Comparison of ENCODE assay signal across 5 cellular contexts in genomic region chr17:60211282-60211681, GRCh38.
DNase-seq lines count a peak whose midpoint lies in the region; ATAC-seq and TF ChIP-seq lines count a peak whose summit lies in the region.
"Not testable (repeated sequence)": the region's sequence is repeated elsewhere in the genome, so short reads cannot be mapped to it uniquely, and the experiment has no call there.

No MANE protein-coding gene starts in this region.

- TF ChIP-seq CTCF in AG10803 (conservative IDR thresholded peaks at IDR 0.05; ENCODE audit: low read length); HFFc6 (IDR thresholded peaks at IDR 0.05); mesothelial cell of epicardium (IDR thresholded peaks at IDR 0.05; ENCODE audit: unreplicated experiment): not testable (repeated sequence)

- H3K9me3 ChIP-seq in GM23248 (ENCODE audit: low read depth) = not testable (repeated sequence)

- H3K4me3 Mint-ChIP-seq in HFFc6, mesothelial cell of epicardium: not testable (repeated sequence)

- not testable (repeated sequence) for H3K27ac ChIP-seq in GM23248

- H3K4me1 ChIP-seq in GM23248 (ENCODE audit: insufficient read depth) = peaks cover 18% of the 10 kb centered on the region

- H3K4me3 ChIP-seq in AG10803 (ENCODE audit: low read length); GM23248: not testable (repeated sequence)

- H3F3A ChIP-seq in GM23248 (ENCODE audit: insufficient read depth) = peaks cover 16% of the 10 kb centered on the region; the same call in 1 of the 2 replicates

- H3K9me2 ChIP-seq in GM23248 (ENCODE audit: insufficient read depth) = not testable (repeated sequence)

- H3K27me3 Mint-ChIP-seq in HFFc6 (ENCODE audit: insufficient read depth); mesothelial cell of epicardium (ENCODE audit: low read depth): not testable (repeated sequence)

- H4K20me1 ChIP-seq in GM23248 (ENCODE audit: insufficient read depth) = not testable (repeated sequence)

- ATAC-seq in SK-N-SH treated with all-trans-retinoic acid at 6 μM for 48 hours = peak; percentile 62

- DNase-seq in AG10803 (ENCODE audit: low read depth) = peak; percentile 18
- DNase-seq in GM23248 = peak; percentile 2
- not testable (repeated sequence) for DNase-seq in HFFc6; mesothelial cell of epicardium (ENCODE audit: low spot score in 2 of 2, unreplicated experiment in 2 of 2)

- H3K9me3 Mint-ChIP-seq in HFFc6, mesothelial cell of epicardium: not testable (repeated sequence)

- H3K27ac Mint-ChIP-seq in HFFc6 (0 out of 2 replicates have a peak overlapping the region, but pooled peaks have one; percentile 16), mesothelial cell of epicardium (peak overlapping the region; percentile 43)

- not testable (repeated sequence) for H3K36me3 Mint-ChIP-seq in HFFc6 (ENCODE audit: low read depth); mesothelial cell of epicardium

- not testable (repeated sequence) for H2AFZ ChIP-seq in GM23248

- in situ Hi-C loops in GM23248 (cut with MboI) = not testable (repeated sequence)

- peaks cover 11% of the 10 kb centered on the region; the same call in 1 of the 2 replicates for H3K36me3 ChIP-seq in GM23248 (ENCODE audit: low read depth)

- not testable (repeated sequence) for H3K4me2 ChIP-seq in GM23248 (ENCODE audit: unreplicated experiment)

- H3K9ac ChIP-seq in GM23248 = not testable (repeated sequence)

- peaks cover 14% of the 10 kb centered on the region for H3K4me1 Mint-ChIP-seq in HFFc6 (ENCODE audit: low read depth)
- H3K4me1 Mint-ChIP-seq in mesothelial cell of epicardium = not testable (repeated sequence)

- not testable (repeated sequence) for H3K79me2 ChIP-seq in GM23248 (ENCODE audit: insufficient read depth)

- H3K27me3 ChIP-seq in GM23248 (replicated peaks; ENCODE audit: insufficient read depth) = not testable (repeated sequence)
